Comparison of ENCODE assay signal across 32 cellular contexts in the genomic region with DNA sequence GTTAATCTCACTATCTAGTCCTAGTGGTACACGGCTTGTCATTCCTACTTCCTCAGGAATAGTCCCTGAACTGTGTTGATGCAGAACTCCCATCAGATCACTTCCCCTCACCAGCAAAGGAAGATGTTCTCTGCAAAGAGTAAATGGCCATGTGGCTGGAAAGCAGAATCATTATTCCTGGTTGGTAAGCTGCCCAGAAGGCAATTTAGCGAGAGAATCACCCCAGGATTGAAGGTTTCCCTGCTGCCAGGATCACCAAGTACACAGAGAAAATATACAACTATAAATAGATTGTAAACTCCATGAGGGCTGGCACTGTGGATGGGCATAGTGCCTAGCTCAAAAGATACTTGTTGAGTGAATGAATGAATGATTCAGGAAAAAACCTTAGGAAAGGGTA.
"Had no signal": no experiment of that assay in that cellular context is flagged by ENCODE, and none has a peak within 500 bp of the region (broad histone marks: within the 10 kb centered on the region; RNA-seq: fewer than 3 reads in every experiment).

No MANE protein-coding gene starts in this region.

- H3K4me1 ChIP-seq: ascending aorta, SJCRH30 had no signal

- H3K4me3 Mint-ChIP-seq: activated CD4-positive, alpha-beta T cell treated with anti-CD3 and anti-CD28 coated beads, Interleukin-2, amount 10 ng/mL, durations not matched to agents 24 days and 14 days; activated CD8-positive, alpha-beta memory T cell treated with anti-CD3 and anti-CD28 coated beads, Interleukin-2, amount 10 ng/mL, durations not matched to agents 7 days and 5 days; activated naive CD8-positive, alpha-beta T cell treated with anti-CD3 and anti-CD28 coated beads, Interleukin-2, amount 50 U/mL, for 24 hours; activated T-cell treated with anti-CD3 and anti-CD28 coated beads, Interleukin-2, amount 50 U/mL, for 24 hours; activated T-helper 1 cell treated with anti-CD3 and anti-CD28 coated beads, Interleukin-12 subunit alpha, Interleukin-12 subunit beta, Interleukin-2, Interleukin-4 antibody, amounts not matched to agents 30 ng/mL and 10 ng/mL and 1 ng/mL, durations not matched to agents 14 hours and 24 hours and 36 hours; T-helper 17 cell; WTC11 had no signal

- H3K9ac ChIP-seq: SK-N-SH had no signal

- H3K4me2 ChIP-seq: SK-N-SH had no signal

- ATAC-seq: activated CD8-positive, alpha-beta memory T cell treated with anti-CD3 and anti-CD28 coated beads, Interleukin-2, amount 10 ng/mL, durations not matched to agents 7 days and 5 days; activated naive CD4-positive, alpha-beta T cell treated with anti-CD3 and anti-CD28 coated beads, Interleukin-2, amount 50 U/mL, for 72 hours; activated naive CD8-positive, alpha-beta T cell treated with anti-CD3 and anti-CD28 coated beads, Interleukin-2, amount 50 U/mL, for 24 hours; K562; Panc1; Right ventricle myocardium inferior; T-helper 17 cell; WTC11 had no signal

- H3K9me3 Mint-ChIP-seq: activated naive CD4-positive, alpha-beta T cell treated with anti-CD3 and anti-CD28 coated beads, Interleukin-2, amount 50 U/mL, for 72 hours; activated naive CD8-positive, alpha-beta T cell treated with anti-CD3 and anti-CD28 coated beads, Interleukin-2, amount 50 U/mL, for 24 hours; activated T-cell treated with anti-CD3 and anti-CD28 coated beads, Interleukin-2, amount 50 U/mL, for 24 hours had no signal

- H3K9me3 ChIP-seq: ascending aorta, SJCRH30, SK-N-SH had no signal

- H3K27ac Mint-ChIP-seq: activated CD4-positive, alpha-beta T cell treated with anti-CD3 and anti-CD28 coated beads, Interleukin-2, amount 10 ng/mL, durations not matched to agents 24 days and 14 days; activated CD8-positive, alpha-beta memory T cell treated with anti-CD3 and anti-CD28 coated beads, Interleukin-2, amount 10 ng/mL, durations not matched to agents 7 days and 5 days; activated naive CD4-positive, alpha-beta T cell treated with anti-CD3 and anti-CD28 coated beads, Interleukin-2, amount 50 U/mL, for 72 hours; activated naive CD8-positive, alpha-beta T cell treated with anti-CD3 and anti-CD28 coated beads, Interleukin-2, amount 50 U/mL, for 24 hours; activated T-cell treated with anti-CD3 and anti-CD28 coated beads, Interleukin-2, amount 50 U/mL, for 24 hours; activated T-helper 1 cell treated with anti-CD3 and anti-CD28 coated beads, Interleukin-12 subunit alpha, Interleukin-12 subunit beta, Interleukin-2, Interleukin-4 antibody, amounts not matched to agents 30 ng/mL and 10 ng/mL and 1 ng/mL, durations not matched to agents 14 hours and 24 hours and 36 hours; T-helper 17 cell; WTC11 had no signal

- H3K4me3 ChIP-seq: ascending aorta, cardiac muscle cell, K562, SJCRH30 had no signal

- H3K27me3 Mint-ChIP-seq: activated CD4-positive, alpha-beta T cell treated with anti-CD3 and anti-CD28 coated beads, Interleukin-2, amount 10 ng/mL, durations not matched to agents 24 days and 14 days; activated CD8-positive, alpha-beta memory T cell treated with anti-CD3 and anti-CD28 coated beads, Interleukin-2, amount 10 ng/mL, durations not matched to agents 7 days and 5 days; activated naive CD8-positive, alpha-beta T cell treated with anti-CD3 and anti-CD28 coated beads, Interleukin-2, amount 50 U/mL, for 24 hours; activated T-cell treated with anti-CD3 and anti-CD28 coated beads, Interleukin-2, amount 50 U/mL, for 24 hours; T-helper 17 cell had no signal

- H3K36me3 ChIP-seq: ascending aorta, brain microvascular endothelial cell, cardiac muscle cell, SJCRH30 had no signal

- H3K27me3 ChIP-seq: ascending aorta, brain microvascular endothelial cell, cardiac muscle cell, SJCRH30 had no signal

- H3K27ac ChIP-seq: ascending aorta, brain microvascular endothelial cell, cardiac muscle cell, SJCRH30 had no signal

- H3K4me1 Mint-ChIP-seq: activated CD4-positive, alpha-beta T cell treated with anti-CD3 and anti-CD28 coated beads, Interleukin-2, amount 10 ng/mL, durations not matched to agents 24 days and 14 days; activated CD8-positive, alpha-beta memory T cell treated with anti-CD3 and anti-CD28 coated beads, Interleukin-2, amount 10 ng/mL, durations not matched to agents 7 days and 5 days; activated naive CD8-positive, alpha-beta T cell treated with anti-CD3 and anti-CD28 coated beads, Interleukin-2, amount 50 U/mL, for 24 hours; T-helper 17 cell; WTC11 had no signal

- H3K36me3 Mint-ChIP-seq: activated CD8-positive, alpha-beta memory T cell treated with anti-CD3 and anti-CD28 coated beads, Interleukin-2, amount 10 ng/mL, durations not matched to agents 7 days and 5 days; activated naive CD4-positive, alpha-beta T cell treated with anti-CD3 and anti-CD28 coated beads, Interleukin-2, amount 50 U/mL, for 72 hours had no signal

- DNase-seq: activated CD4-positive, alpha-beta T cell treated with anti-CD3 and anti-CD28 coated beads for 1 hour; activated CD4-positive, alpha-beta T cell treated with anti-CD3 and anti-CD28 coated beads, Interleukin-2, amount 10 ng/mL, durations not matched to agents 24 days and 14 days; activated CD4-positive, alpha-beta T cell treated with anti-CD3 and anti-CD28 coated beads, Interleukin-2, amount 50 U/mL, for 48 hours; activated CD8-positive, alpha-beta memory T cell treated with anti-CD3 and anti-CD28 coated beads, Interleukin-2, amount 10 ng/mL, durations not matched to agents 7 days and 5 days; activated effector memory CD4-positive, alpha-beta T cell treated with Interleukin-2 at 50 U/mL for 16 hours; activated naive CD4-positive, alpha-beta T cell treated with Interleukin-2 at 50 U/mL for 16 hours; activated naive CD8-positive, alpha-beta T cell treated with anti-CD3 and anti-CD28 coated beads, Interleukin-2, amount 50 U/mL, for 24 hours; activated T-cell treated with anti-CD3 and anti-CD28 coated beads, Interleukin-2, amount 50 U/mL, for 24 hours; amniotic stem cell; brain microvascular endothelial cell; cerebellar nuclear complex; Karpas-422; NCI-H1048; NCI-H146; NCI-H2029; NCI-H446 treated with DMSO at 0.1 percent for 48 hours; NCI-H524 treated with DMSO at 0.1 percent for 48 hours; NCI-H748 treated with DMSO at 0.1 percent for 48 hours; RPMI8226; SJCRH30; SK-N-SH; T-helper 17 cell; T-helper 9 cell had no signal

- FAIRE-seq: colon, K562 had no signal
